29 cellular contexts compared by ENCODE assay signal in the genomic region with DNA sequence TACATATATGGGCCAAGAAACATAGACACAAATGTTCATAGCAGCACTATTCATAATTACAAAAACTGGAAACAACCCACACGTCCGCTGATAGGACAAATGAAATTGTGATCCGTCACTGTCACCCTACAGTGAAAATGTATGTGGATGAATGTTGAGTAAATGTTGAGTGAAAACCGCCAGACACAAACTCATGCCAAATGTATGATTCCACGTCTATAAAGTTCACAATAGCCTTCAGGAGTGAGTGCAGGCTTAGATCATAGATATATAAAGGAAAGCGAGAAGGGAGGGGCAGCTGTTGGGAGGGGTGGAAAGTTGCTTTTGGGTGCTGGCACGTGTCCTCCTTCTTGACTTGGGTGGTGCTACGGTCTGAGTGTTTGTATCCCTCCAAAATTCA. TPM values are rescaled to one million over a fixed set of nuclear protein-coding genes. Genes with fewer than 3 reads are reported as not detected.
"Had no signal": no experiment of that assay in that cellular context is flagged by ENCODE, and none has a peak within 500 bp of the region (broad histone marks: within the 10 kb centered on the region; RNA-seq: fewer than 3 reads in every experiment).

No MANE protein-coding gene starts in this region.

- H3K27ac Mint-ChIP-seq: activated CD4-positive, alpha-beta T cell treated with anti-CD3 and anti-CD28 coated beads for 36 hours; activated CD8-positive, alpha-beta memory T cell treated with anti-CD3 and anti-CD28 coated beads, Interleukin-2, amount 10 ng/mL, durations not matched to agents 7 days and 5 days; activated CD8-positive, alpha-beta T cell treated with anti-CD3 and anti-CD28 coated beads, Interleukin-2, amount 10 ng/mL, durations not matched to agents 7 days and 5 days; activated naive CD4-positive, alpha-beta T cell treated with anti-CD3 and anti-CD28 coated beads, Interleukin-2, amount 50 U/mL, for 72 hours; activated T-helper 2 cell treated with anti-CD3 and anti-CD28 coated beads, Interferon-gamma antibody, Interleukin-2, Interleukin-4, amounts not matched to agents 10 μg/mL and 5 μg/mL and 100 μg/mL, durations not matched to agents 14 hours and 24 hours and 36 hours; mesothelial cell of epicardium; naive thymus-derived CD8-positive, alpha-beta T cell; stimulated activated naive B cell treated with anti-CD40 and anti-IgM and Interleukin-4, amounts not matched to agents 10 μg/mL and 1 μg/mL and 100 μg/mL, for 72 hours had no signal

- DNase-seq: activated CD4-positive, alpha-beta T cell treated with anti-CD3 and anti-CD28 coated beads for 36 hours; activated CD4-positive, CD25-positive, alpha-beta regulatory T cell; activated CD8-positive, alpha-beta memory T cell treated with anti-CD3 and anti-CD28 coated beads, Interleukin-2, amount 10 ng/mL, durations not matched to agents 7 days and 5 days; activated CD8-positive, alpha-beta T cell treated with anti-CD3 and anti-CD28 coated beads, Interleukin-2, amount 10 ng/mL, durations not matched to agents 7 days and 5 days; activated naive CD4-positive, alpha-beta T cell; activated T-cell treated with anti-CD3 and anti-CD28 coated beads, Interleukin-2, amount 50 U/mL, for 48 hours; adrenal gland; aorta; esophagus squamous epithelium; gastrocnemius medialis; glutamatergic neuron; naive thymus-derived CD8-positive, alpha-beta T cell; occipital lobe; stimulated activated CD4-positive, alpha-beta T cell treated with anti-CD3 and anti-CD28 coated beads, Interleukin-15, amount 100 ng/mL, for 24 hours; stimulated activated CD4-positive, alpha-beta T cell treated with anti-CD3 and anti-CD28 coated beads, Interleukin-2, amount 100 ng/mL, for 24 hours; stimulated activated naive B cell treated with anti-CD40 and anti-IgM and Interleukin-4, amounts not matched to agents 10 μg/mL and 1 μg/mL and 100 μg/mL, for 72 hours; stomach; T-helper 2 cell had no signal

- ATAC-seq: activated CD4-positive, alpha-beta T cell treated with anti-CD3 and anti-CD28 coated beads for 36 hours; activated CD8-positive, alpha-beta memory T cell treated with anti-CD3 and anti-CD28 coated beads, Interleukin-2, amount 10 ng/mL, durations not matched to agents 7 days and 5 days; activated CD8-positive, alpha-beta T cell treated with anti-CD3 and anti-CD28 coated beads, Interleukin-2, amount 10 ng/mL, durations not matched to agents 7 days and 5 days; activated naive CD4-positive, alpha-beta T cell treated with anti-CD3 and anti-CD28 coated beads, Interleukin-2, amount 50 U/mL, for 72 hours; gastrocnemius medialis; naive thymus-derived CD8-positive, alpha-beta T cell; stimulated activated naive B cell treated with anti-CD40 and anti-IgM and Interleukin-4, amounts not matched to agents 10 μg/mL and 1 μg/mL and 100 μg/mL, for 72 hours had no signal

- H3K9me3 ChIP-seq: adrenal gland, esophagus squamous epithelium, gastrocnemius medialis, right atrium auricular region, stomach, tibial nerve had no signal

- H3K27me3 ChIP-seq: adrenal gland, gastrocnemius medialis, right atrium auricular region, tibial nerve had no signal

- H3K9me3 Mint-ChIP-seq: activated naive CD4-positive, alpha-beta T cell treated with anti-CD3 and anti-CD28 coated beads, Interleukin-2, amount 50 U/mL, for 72 hours; activated T-helper 2 cell treated with anti-CD3 and anti-CD28 coated beads, Interferon-gamma antibody, Interleukin-2, Interleukin-4, amounts not matched to agents 10 μg/mL and 5 μg/mL and 100 μg/mL, durations not matched to agents 14 hours and 24 hours and 36 hours; mesothelial cell of epicardium; naive thymus-derived CD8-positive, alpha-beta T cell; neural crest cell; stimulated activated naive B cell treated with anti-CD40 and anti-IgM and Interleukin-4, amounts not matched to agents 10 μg/mL and 1 μg/mL and 100 μg/mL, for 72 hours had no signal

- H3K4me3 ChIP-seq: adrenal gland, esophagus squamous epithelium, gastrocnemius medialis, right atrium auricular region, stomach, tibial nerve had no signal

- H3K36me3 Mint-ChIP-seq: activated CD8-positive, alpha-beta memory T cell treated with anti-CD3 and anti-CD28 coated beads, Interleukin-2, amount 10 ng/mL, durations not matched to agents 7 days and 5 days; activated naive CD4-positive, alpha-beta T cell treated with anti-CD3 and anti-CD28 coated beads, Interleukin-2, amount 50 U/mL, for 72 hours; mesothelial cell of epicardium; naive thymus-derived CD8-positive, alpha-beta T cell; stimulated activated naive B cell treated with anti-CD40 and anti-IgM and Interleukin-4, amounts not matched to agents 10 μg/mL and 1 μg/mL and 100 μg/mL, for 72 hours had no signal

- H3K4me1 Mint-ChIP-seq: mesothelial cell of epicardium, neural crest cell had no signal

- H3K4me3 Mint-ChIP-seq: activated CD4-positive, alpha-beta T cell treated with anti-CD3 and anti-CD28 coated beads for 36 hours; activated CD8-positive, alpha-beta memory T cell treated with anti-CD3 and anti-CD28 coated beads, Interleukin-2, amount 10 ng/mL, durations not matched to agents 7 days and 5 days; activated CD8-positive, alpha-beta T cell treated with anti-CD3 and anti-CD28 coated beads, Interleukin-2, amount 10 ng/mL, durations not matched to agents 7 days and 5 days; mesothelial cell of epicardium; naive thymus-derived CD8-positive, alpha-beta T cell; neural crest cell; stimulated activated naive B cell treated with anti-CD40 and anti-IgM and Interleukin-4, amounts not matched to agents 10 μg/mL and 1 μg/mL and 100 μg/mL, for 72 hours had no signal

- H3K36me3 ChIP-seq: adrenal gland, esophagus squamous epithelium, gastrocnemius medialis, right atrium auricular region, stomach, tibial nerve had no signal

- H3K4me1 ChIP-seq: gastrocnemius medialis had no signal

- H3K27ac ChIP-seq: adrenal gland, esophagus squamous epithelium, gastrocnemius medialis, right atrium auricular region, stomach, tibial nerve had no signal

RNA-seq across cellular contexts. Expression of gene DBX1, which starts 33.6 kb away (rescaled TPM):
- total RNA-seq: activated CD4-positive, alpha-beta T cell treated with anti-CD3 and anti-CD28 coated beads for 36 hours; activated CD8-positive, alpha-beta memory T cell treated with anti-CD3 and anti-CD28 coated beads, Interleukin-2, amount 10 ng/mL, durations not matched to agents 7 days and 5 days; activated CD8-positive, alpha-beta T cell treated with anti-CD3 and anti-CD28 coated beads, Interleukin-2, amount 10 ng/mL, durations not matched to agents 7 days and 5 days; activated naive CD4-positive, alpha-beta T cell treated with anti-CD3 and anti-CD28 coated beads, Interleukin-2, amount 50 U/mL, for 72 hours; activated T-helper 2 cell treated with anti-CD3 and anti-CD28 coated beads, Interferon-gamma antibody, Interleukin-2, Interleukin-4, amounts not matched to agents 10 μg/mL and 5 μg/mL and 100 μg/mL, durations not matched to agents 14 hours and 24 hours and 36 hours; adrenal gland; aorta; endothelial cell of umbilical vein; esophagus squamous epithelium; gastrocnemius medialis; kidney epithelial cell; lower leg skin; mesothelial cell of epicardium; naive thymus-derived CD8-positive, alpha-beta T cell; occipital lobe; pulmonary artery endothelial cell; right atrium auricular region; stomach; tibial nerve; ureter had no signal
